16 cellular contexts compared by ENCODE assay signal in genomic region chr2:8855019-8855418, GRCh38. TPM values are rescaled to one million over a fixed set of nuclear protein-coding genes. Genes with fewer than 3 reads are reported as not detected.
DNase-seq lines count a peak whose midpoint lies in the region; ATAC-seq, FAIRE-seq and TF ChIP-seq lines count a peak whose summit lies in the region.
"Had no signal": no experiment of that assay in that cellular context is flagged by ENCODE, and none has a peak within 500 bp of the region (broad histone marks: within the 10 kb centered on the region; RNA-seq: fewer than 3 reads in every experiment).

No MANE protein-coding gene starts in this region.

- no peaks in the 10 kb centered on the region for H3K4me1 ChIP-seq in A549
- peaks cover 5% of the 10 kb centered on the region; the same call in 1 of the 2 replicates for H3K4me1 ChIP-seq in HEK293 (ENCODE audit: control insufficient read depth, insufficient read depth, low read length)
- H3K4me1 ChIP-seq in astrocyte (ENCODE audit: insufficient read depth, low read length) = no peaks in the 10 kb centered on the region
- H3K4me1 ChIP-seq in endothelial cell of umbilical vein (ENCODE audit: control insufficient read depth, extremely low read depth, insufficient read depth, low read length) = no peaks in the 10 kb centered on the region

- no peaks in the 10 kb centered on the region for H3K27me3 Mint-ChIP-seq in astrocyte (ENCODE audit: low read depth, unreplicated experiment)

- peaks cover 8% of the 10 kb centered on the region for H3K4me1 Mint-ChIP-seq in astrocyte (ENCODE audit: low read depth, unreplicated experiment)
- H3K4me1 Mint-ChIP-seq: CD14-positive monocyte had no signal

- no TSS peak for BruUV-seq in endothelial cell of umbilical vein (replicated peaks; lab: Mats Ljungman, UMichigan)

- peak; percentile 43 for FAIRE-seq in A549 (lab: Jason Lieb, UNC)
- FAIRE-seq in astrocyte (lab: Jason Lieb, UNC) = peak; percentile 17
- FAIRE-seq in endothelial cell of umbilical vein (lab: Jason Lieb, UNC) = peak; percentile 12
- FAIRE-seq: D721Med, HepG2 had no signal

- H3K9me3 Mint-ChIP-seq in astrocyte (ENCODE audit: unreplicated experiment) = no peaks in the 10 kb centered on the region
- H3K9me3 Mint-ChIP-seq: CD8-positive, alpha-beta T cell; H9 had no signal

- intact Hi-C loops in endothelial cell of umbilical vein (cut with micrococcal nuclease) = no loop called here

- H3K79me2 ChIP-seq in astrocyte (ENCODE audit: insufficient read depth, low read length) (no peaks in the 10 kb centered on the region), endothelial cell of umbilical vein (ENCODE audit: control insufficient read depth, insufficient read depth, low read length) (no peaks in the 10 kb centered on the region)

- TF ChIP-seq CTCF in A549 (IDR thresholded peaks at IDR 0.05) (no peak), HEK293 (tag by site-specific recombination; IDR thresholded peaks at IDR 0.05) (no peak), astrocyte (IDR thresholded peaks at IDR 0.05; ENCODE audit: insufficient read depth, low read depth, low read length) (no peak), endothelial cell of umbilical vein (IDR thresholded peaks at IDR 0.05; ENCODE audit: extremely low read depth in 1 of 2, insufficient read depth in 1 of 2, low read depth in 1 of 2, low read length in 2 of 2) (no peak), GM10266 (IDR thresholded peaks at IDR 0.05; ENCODE audit: control insufficient read depth, insufficient read depth, low read depth, missing control alignments) (no peak)

- H3K9me3 ChIP-seq in A549 (no peaks in the 10 kb centered on the region), HEK293 (ENCODE audit: control insufficient read depth, insufficient read depth, low read depth, low read length) (no peaks in the 10 kb centered on the region), astrocyte (ENCODE audit: insufficient read depth, low read depth, low read length) (no peaks in the 10 kb centered on the region), endothelial cell of umbilical vein (replicated peaks; ENCODE audit: control insufficient read depth, insufficient read depth, low read length) (no peaks in the 10 kb centered on the region)

- DNase-seq in A549 (ENCODE audit: low read depth in 1 of 2, low spot score in 1 of 2) = no peak
- no peak for DNase-seq in astrocyte (ENCODE audit: low read depth)
- DNase-seq in endothelial cell of umbilical vein (ENCODE audit: low read depth, low spot score) = no peak
- DNase-seq in ACHN = no peak
- no peak for DNase-seq in AG08396 (ENCODE audit: low spot score)
- DNase-seq in NCI-H69 (lab: John Stamatoyannopoulos, UW) = no peak
- DNase-seq in GM10266 (ENCODE audit: extremely low spot score) = no peak
- DNase-seq: CD8-positive, alpha-beta T cell; COR-L47; DMS153; GF-D8; H9 had no signal

- H2AFZ ChIP-seq in astrocyte (ENCODE audit: low read depth, low read length) (no peak overlapping the region), endothelial cell of umbilical vein (ENCODE audit: low read depth, low read length) (no peak overlapping the region)

- no peak for TF ChIP-seq RAD21 in A549 (conservative IDR thresholded peaks at IDR 0.05 in 1 of 2, IDR thresholded peaks at IDR 0.05 in 1 of 2)

- H3K27me3 ChIP-seq in astrocyte (ENCODE audit: insufficient read depth, low read length) (no peaks in the 10 kb centered on the region), endothelial cell of umbilical vein (ENCODE audit: control insufficient read depth in 2 of 2, insufficient read depth in 2 of 2, low read length in 2 of 2) (no peaks in the 10 kb centered on the region)

- POLR2A ChIA-PET in A549 (lab: Yijun Ruan, JAX) = no interaction called here
- POLR2A ChIA-PET in HEK293 (lab: Yijun Ruan, JAX) = no interaction called here
- POLR2A ChIA-PET in endothelial cell of umbilical vein (lab: Charles Lee) = no interaction called here

- dilution Hi-C loops in endothelial cell of umbilical vein (cut with MboI; ENCODE audit: extremely low pct_ligation_motif_present, low sequenced_read_pairs) = no loop called here

- no peaks in the 10 kb centered on the region for H3K9me1 ChIP-seq in endothelial cell of umbilical vein (replicated peaks; ENCODE audit: control insufficient read depth, extremely low read depth, insufficient read depth, low read length)

- peaks cover 6% of the 10 kb centered on the region for H3K36me3 Mint-ChIP-seq in astrocyte (ENCODE audit: low read depth, unreplicated experiment)
- H3K36me3 Mint-ChIP-seq: CD8-positive, alpha-beta T cell had no signal

- no peak overlapping the region for H3K4me3 Mint-ChIP-seq in astrocyte (ENCODE audit: unreplicated experiment)
- H3K4me3 Mint-ChIP-seq: CD14-positive monocyte; CD8-positive, alpha-beta T cell; H9 had no signal

- no peak for TF ChIP-seq EP300 in A549 (IDR thresholded peaks at IDR 0.05)

- H3K27ac Mint-ChIP-seq in astrocyte (ENCODE audit: unreplicated experiment) = no peak overlapping the region
- H3K27ac Mint-ChIP-seq: CD14-positive monocyte; CD8-positive, alpha-beta T cell; H9 had no signal

- TF ChIP-seq POLR2A in A549 (IDR thresholded peaks at IDR 0.05; ENCODE audit: low read length) (no peak), endothelial cell of umbilical vein (IDR thresholded peaks at IDR 0.05; ENCODE audit: low read depth, low read length) (no peak)

- CTCF ChIA-PET in A549 (lab: Yijun Ruan, JAX) (interaction anchor here (1.2 to 1.7 kb wide), 2 partner anchors 9 to 14 kb away, joined by 5 to 9 read pairs; no protein-coding TSS in a partner anchor), HEK293 (lab: Yijun Ruan, JAX) (interaction anchor here (1.1 to 1.3 kb wide), 3 partner anchors 10 to 18 kb away, joined by 3 to 7 read pairs (median 4); partner anchors contain the start of gene KIDINS220), endothelial cell of umbilical vein (lab: Charles Lee) (interaction anchor here (0.8 kb wide), 1 partner anchor 10 kb away, joined by 3 read pairs; no protein-coding TSS in a partner anchor)

- 88% methylated on average over 3 of the region's 3 CpGs for WGBS in A549 (ENCODE audit: missing lambda C conversion rate)

- H4K20me1 ChIP-seq in astrocyte (ENCODE audit: insufficient read depth, low read length) (no peaks in the 10 kb centered on the region), endothelial cell of umbilical vein (replicated peaks; ENCODE audit: control insufficient read depth, extremely low read depth, insufficient read depth, low read length) (no peaks in the 10 kb centered on the region)

- H3K4me3 ChIP-seq in A549 (no peak overlapping the region), HEK293 (ENCODE audit: low read depth, low read length) (no peak overlapping the region), astrocyte (ENCODE audit: insufficient read depth, low read depth, low read length) (no peak overlapping the region), endothelial cell of umbilical vein (replicated peaks in 1 of 3; ENCODE audit: insufficient read depth in 1 of 3, low read depth in 1 of 3, low read length in 3 of 3) (no peak overlapping the region)

- no peak overlapping the region for H3K27ac ChIP-seq in A549
- H3K27ac ChIP-seq in HEK293 (ENCODE audit: extremely low read depth, low read depth, low read length) = no peak overlapping the region
- H3K27ac ChIP-seq in astrocyte (ENCODE audit: low read depth, low read length) = no peak overlapping the region
- H3K27ac ChIP-seq in endothelial cell of umbilical vein (ENCODE audit: insufficient read depth, low read depth, low read length) = no peak overlapping the region

- H3K9ac ChIP-seq in astrocyte (ENCODE audit: low read length) (no peak overlapping the region), endothelial cell of umbilical vein (replicated peaks; ENCODE audit: extremely low read depth, insufficient read depth, low read length) (no peak overlapping the region)

- H3K36me3 ChIP-seq in HEK293 (ENCODE audit: control insufficient read depth in 2 of 2, insufficient read depth in 1 of 2, low read length in 2 of 2) (no peaks in the 10 kb centered on the region), astrocyte (ENCODE audit: insufficient read depth, low read length) (no peaks in the 10 kb centered on the region), endothelial cell of umbilical vein (ENCODE audit: control insufficient read depth in 2 of 2, extremely low read depth in 1 of 2, insufficient read depth in 2 of 2, low read length in 2 of 2) (no peaks in the 10 kb centered on the region)

- ATAC-seq in A549 = no peak
- ATAC-seq: CD8-positive, alpha-beta T cell; HepG2 had no signal

- in situ Hi-C loops in ACHN (cut with HindIII; ENCODE audit: low pct_ligation_motif_present, low pct_unique_long_range_greater_than_20kb, low sequenced_read_pairs) = no loop called here

- H3K4me2 ChIP-seq in A549 = no peak overlapping the region
- H3K4me2 ChIP-seq in astrocyte (ENCODE audit: low read length) = no peak overlapping the region
- H3K4me2 ChIP-seq in endothelial cell of umbilical vein (ENCODE audit: insufficient read depth, low read length) = no peak overlapping the region

TF ChIP-seq in HEK293, 187 proteins besides CTCF, POLR2A, EP300 and RAD21:
- no peak for TF ChIP-seq ZNF521 (tag by site-specific recombination; IDR thresholded peaks at IDR 0.05)
- TF ChIP-seq ZBTB20 (tag by site-specific recombination; IDR thresholded peaks at IDR 0.05) = 0 out of 2 replicates have a peak, but pooled peaks have one; percentile 8

TF ChIP-seq in endothelial cell of umbilical vein, 7 proteins besides CTCF, POLR2A, EP300 and RAD21 (continues in another document):
- no peak for TF ChIP-seq FOS (IDR thresholded peaks at IDR 0.05; ENCODE audit: borderline replicate concordance, insufficient read depth, low read length)
- TF ChIP-seq MYC (IDR thresholded peaks at IDR 0.05; ENCODE audit: low read depth, low read length) = no peak
- TF ChIP-seq GATA2 (IDR thresholded peaks at IDR 0.05; ENCODE audit: insufficient read depth, insufficient read length, low read depth, low read length) = no peak
- TF ChIP-seq EZH2 (IDR thresholded peaks at IDR 0.05; ENCODE audit: borderline replicate concordance, low read depth, low read length, severe bottlenecking) = no peak
- no peak for TF ChIP-seq POLR2AphosphoS5 (IDR thresholded peaks at IDR 0.05; ENCODE audit: insufficient read depth, low read depth, low read length)

RNA-seq across cellular contexts. Expression of gene KIDINS220, which starts 17.6 kb away (rescaled TPM):
- polyA plus RNA-seq in A549 (2011; rRNA removed) = 38.5 and 45.9 TPM in 2 replicates
- 7.1 and 10.7 TPM in 2 replicates for polyA plus RNA-seq in A549 (2012; cell fraction: cytosol; rRNA removed)
- 21.2 and 33.0 TPM in 2 replicates for polyA plus RNA-seq in A549 (2012; cell fraction: nucleus; rRNA removed)
- 16.4 to 16.9 TPM (median 16.5 TPM) in 3 replicates for polyA plus RNA-seq in A549 (2017; fragmentation: RNase III; extraction: RNeasy Plus Mini Kit Qiagen cat#74134 plus additional on column Dnase treatment)
- polyA minus RNA-seq in A549 (2011; rRNA and poly(A)+ RNA removed) = 82.6 and 87.3 TPM in 2 replicates
- total RNA-seq in astrocyte = 47.8 and 50.3 TPM in 2 replicates
- 41.3 and 43.6 TPM in 2 replicates for total RNA-seq in endothelial cell of umbilical vein
- polyA plus RNA-seq in endothelial cell of umbilical vein = 33.9 and 44.9 TPM in 2 replicates
- polyA plus RNA-seq in endothelial cell of umbilical vein (2011; cell fraction: cytosol; rRNA removed) = 15.6 and 16.2 TPM in 2 replicates
- 68.0 and 77.2 TPM in 2 replicates for polyA plus RNA-seq in endothelial cell of umbilical vein (2011; cell fraction: nucleus; rRNA removed)
- polyA plus RNA-seq in endothelial cell of umbilical vein (2012) = 30.4 and 33.1 TPM in 2 replicates
- polyA minus RNA-seq in endothelial cell of umbilical vein = 127 and 147 TPM in 2 replicates
- 20.4 TPM for polyA minus RNA-seq in endothelial cell of umbilical vein (2011; cell fraction: cytosol; rRNA and poly(A)+ RNA removed)
- 119 and 146 TPM in 2 replicates for polyA minus RNA-seq in endothelial cell of umbilical vein (2011; cell fraction: nucleus; rRNA and poly(A)+ RNA removed)
